Comparison of ENCODE assay signal across 24 cellular contexts in genomic region chr9:81741103-81741502, GRCh38.
"Had no signal": no experiment of that assay in that cellular context is flagged by ENCODE, and none has a peak within 500 bp of the region (broad histone marks: within the 10 kb centered on the region; RNA-seq: fewer than 3 reads in every experiment).

No MANE protein-coding gene starts in this region.

- H3K4me2 ChIP-seq: neural progenitor cell, smooth muscle cell had no signal

- H3K27ac ChIP-seq: left lung, lower lobe of right lung, neural progenitor cell, neutrophil, ovary, right atrium auricular region, right lobe of liver, tibial nerve had no signal

- H3K4me3 ChIP-seq: left lung, lower lobe of right lung, neural progenitor cell, ovary, right atrium auricular region, right lobe of liver, smooth muscle cell, tibial nerve, uterus had no signal

- ATAC-seq: left colon; left lung; lower lobe of right lung; natural killer cell; right lobe of liver; stimulated activated memory B cell treated with anti-CD40 and anti-IgM and Interleukin-4, amounts not matched to agents 10 μg/mL and 1 μg/mL and 100 μg/mL, for 72 hours; stimulated activated naive CD8-positive, alpha-beta T cell treated with anti-CD3 and anti-CD28 coated beads, Interleukin-15, amount 100 ng/mL, for 72 hours had no signal

- H2AFZ ChIP-seq: neural progenitor cell had no signal

- DNase-seq: islet precursor cell; left colon; left lung; lower lobe of right lung; mesendoderm; naive B cell; natural killer cell; nephron progenitor cell; ovary; right lobe of liver; stimulated activated CD4-positive, alpha-beta T cell treated with anti-CD3 and anti-CD28 coated beads, Interleukin-1b, Interleukin-23, amount 100 ng/mL, for 48 hours; stimulated activated CD4-positive, alpha-beta T cell treated with anti-CD3 and anti-CD28 coated beads, Interleukin-2, amount 100 ng/mL, for 48 hours; stimulated activated CD4-positive, alpha-beta T cell treated with anti-CD3 and anti-CD28 coated beads, Interleukin-4, amount 100 ng/mL, for 4 hours; stimulated activated CD8-positive, alpha-beta memory T cell treated with anti-CD3 and anti-CD28 coated beads, Interleukin-4, amount 100 ng/mL, for 48 hours; stimulated activated naive CD4-positive, alpha-beta T cell treated with Interleukin-2 at 50 U/mL for 16 hours; stimulated activated naive CD8-positive, alpha-beta T cell treated with anti-CD3 and anti-CD28 coated beads, Interleukin-15, amount 100 ng/mL, for 72 hours; substantia nigra; uterus had no signal

- H3K9me3 ChIP-seq: ovary, right lobe of liver had no signal

- H3K4me1 ChIP-seq: lower lobe of right lung, neural progenitor cell, right atrium auricular region, right lobe of liver, uterus had no signal

- H3K36me3 ChIP-seq: left lung, lower lobe of right lung, neural progenitor cell, neutrophil, ovary, right atrium auricular region, right lobe of liver, tibial nerve, uterus had no signal

- H3K9ac ChIP-seq: neural progenitor cell had no signal

- H3K27me3 ChIP-seq: left lung, neural progenitor cell, neutrophil, ovary, right atrium auricular region, right lobe of liver, tibial nerve, uterus had no signal
